ENCODE assay signal across 10 cellular contexts in the genomic region with DNA sequence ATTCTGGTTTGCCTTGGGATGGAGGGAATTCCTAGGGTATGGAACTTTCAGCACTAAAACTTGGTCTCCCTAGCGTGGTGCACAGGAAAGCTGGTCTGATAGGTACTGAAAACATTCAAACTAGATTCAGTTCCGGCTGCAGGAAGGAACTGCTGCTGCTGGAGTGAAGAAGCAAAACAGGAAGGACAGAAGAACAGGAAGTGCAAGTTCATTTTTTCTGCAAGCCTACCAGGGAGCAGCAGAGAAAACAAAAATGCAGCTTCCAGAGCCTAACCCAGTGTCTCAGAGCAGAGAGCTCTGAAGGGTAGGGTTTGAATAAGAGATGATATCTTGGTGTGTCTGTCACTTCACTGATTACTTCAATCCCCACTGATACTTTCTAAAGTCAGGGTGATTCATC.
DNase-seq lines count a peak whose midpoint lies in the region; ATAC-seq, FAIRE-seq and TF ChIP-seq lines count a peak whose summit lies in the region.
"Had no signal": no experiment of that assay in that cellular context is flagged by ENCODE, and none has a peak within 500 bp of the region (broad histone marks: within the 10 kb centered on the region; RNA-seq: fewer than 3 reads in every experiment).

No MANE protein-coding gene starts in this region.

- CTCF ChIA-PET in activated naive CD4-positive, alpha-beta T cell treated with anti-CD3 and anti-CD28 coated beads, Interleukin-2, amount 10 ng/mL, durations not matched to agents 7 days and 5 days (lab: Charles Lee): no interaction called here
- CTCF ChIA-PET in GM12878 (lab: Yijun Ruan, JAX): no interaction called here

- H3K27ac Mint-ChIP-seq in activated naive CD4-positive, alpha-beta T cell treated with anti-CD3 and anti-CD28 coated beads, Interleukin-2, amount 10 ng/mL, durations not matched to agents 7 days and 5 days: peak overlapping the region; percentile 93

- intact Hi-C loops in GM12878 (cut with micrococcal nuclease; ENCODE audit: unreplicated experiment) (no loop called here), transverse colon (cut with DNase I; ENCODE audit: low total_unique reads) (no loop called here), gastrocnemius medialis (cut with DNase I; ENCODE audit: low total_unique reads) (no loop called here)

- no peaks in the 10 kb centered on the region for H3K9me3 ChIP-seq in GM12878 (replicated peaks; ENCODE audit: control insufficient read depth, insufficient read depth, low read length)
- no peaks in the 10 kb centered on the region for H3K9me3 ChIP-seq in transverse colon
- H3K9me3 ChIP-seq in gastrocnemius medialis: peaks cover 0 to 5% (median 0%) of the 10 kb centered on the region in 3 donors

- H3K36me3 ChIP-seq in GM12878 (ENCODE audit: control insufficient read depth in 2 of 2, insufficient read depth in 2 of 2, low read length in 1 of 2) (no peaks in the 10 kb centered on the region), transverse colon (no peaks in the 10 kb centered on the region), gastrocnemius medialis (no peaks in the 10 kb centered on the region)

- SMC1A ChIA-PET in GM12878 (lab: Charles Lee; ENCODE audit: uncharacterized antibody, unreplicated experiment): no interaction called here

- no peak for TF ChIP-seq POLR2A in GM12878 (IDR thresholded peaks at IDR 0.05; ENCODE audit: low read depth, low read length)
- TF ChIP-seq POLR2A in transverse colon (IDR thresholded peaks at IDR 0.05): no peak
- TF ChIP-seq POLR2A in gastrocnemius medialis (IDR thresholded peaks at IDR 0.05): no peak

- H3K27me3 ChIP-seq in GM12878 (replicated peaks in 1 of 2; ENCODE audit: control insufficient read depth in 2 of 2, insufficient read depth in 2 of 2, low read length in 1 of 2) (no peaks in the 10 kb centered on the region), transverse colon (no peaks in the 10 kb centered on the region), gastrocnemius medialis (no peaks in the 10 kb centered on the region)

- H3K4me3 ChIP-seq in GM12878: no peak overlapping the region
- H3K4me3 ChIP-seq in transverse colon: no peak overlapping the region
- H3K4me3 ChIP-seq in gastrocnemius medialis: no peak overlapping the region

- no peak for FAIRE-seq in GM12878 (lab: Jason Lieb, UNC)
- FAIRE-seq: TTC549 had no signal

- H3K27ac ChIP-seq in GM12878 (ENCODE audit: control insufficient read depth, insufficient read depth): no peak overlapping the region
- peak overlapping the region in 1 of 4 donors; percentile 23 for H3K27ac ChIP-seq in transverse colon
- H3K27ac ChIP-seq in gastrocnemius medialis: no peak overlapping the region

- TF ChIP-seq RAD21 in GM12878 (IDR thresholded peaks at IDR 0.05; ENCODE audit: insufficient read depth, low read depth, low read length): no peak

- DNase-seq in activated naive CD4-positive, alpha-beta T cell treated with anti-CD3 and anti-CD28 coated beads, Interleukin-2, amount 10 ng/mL, durations not matched to agents 7 days and 5 days: peak; percentile 52
- DNase-seq in activated naive CD4-positive, alpha-beta T cell treated with Interleukin-2 at 50 U/mL for 16 hours: no peak
- peak; percentile 54 for DNase-seq in NOMO-1 treated with dmso at 0.1 percent for 144 hours (lab: John Stamatoyannopoulos, UW; ENCODE audit: unreplicated experiment)
- DNase-seq in GM12878 (ENCODE audit: low read depth, low spot score): no peak
- DNase-seq in transverse colon: peak; percentile 12
- DNase-seq in nucleus accumbens (lab: John Stamatoyannopoulos, UW): no peak
- no peak for DNase-seq in gastrocnemius medialis
- DNase-seq in NCI-H2029 (lab: John Stamatoyannopoulos, UW): no peak
- DNase-seq: NCI-H1694 had no signal

- in situ Hi-C loops in GM12878 (cut with MboI): no loop called here
- in situ Hi-C loops in transverse colon (cut with MboI; ENCODE audit: low pct_ligation_motif_present in 1 of 4, low pct_unique_long_range_greater_than_20kb in 1 of 4, low sequenced_read_pairs in 3 of 4): no loop called here
- in situ Hi-C loops in gastrocnemius medialis (cut with MboI; ENCODE audit: low sequenced_read_pairs in 4 of 4): no loop called here

- no peak overlapping the region for H3K4me2 ChIP-seq in GM12878 (ENCODE audit: control insufficient read depth, insufficient read depth)

- no peak for TF ChIP-seq EP300 in GM12878 (IDR thresholded peaks at IDR 0.05; ENCODE audit: borderline replicate concordance in 1 of 2, control insufficient read depth in 1 of 2, low read depth in 2 of 2, low read length in 2 of 2)
- TF ChIP-seq EP300 in transverse colon (IDR thresholded peaks at IDR 0.05; ENCODE audit: low read depth): no peak

- peaks cover 50% of the 10 kb centered on the region for H3K9me3 Mint-ChIP-seq in activated naive CD4-positive, alpha-beta T cell treated with anti-CD3 and anti-CD28 coated beads, Interleukin-2, amount 10 ng/mL, durations not matched to agents 7 days and 5 days

- H3K4me1 Mint-ChIP-seq in activated naive CD4-positive, alpha-beta T cell treated with anti-CD3 and anti-CD28 coated beads, Interleukin-2, amount 10 ng/mL, durations not matched to agents 7 days and 5 days: peaks cover 28% of the 10 kb centered on the region

- no peaks in the 10 kb centered on the region for H3K27me3 Mint-ChIP-seq in activated naive CD4-positive, alpha-beta T cell treated with anti-CD3 and anti-CD28 coated beads, Interleukin-2, amount 10 ng/mL, durations not matched to agents 7 days and 5 days

- RAD21 ChIA-PET in GM12878 (lab: Charles Lee; ENCODE audit: unreplicated experiment): no interaction called here

- POLR2A ChIA-PET in GM12878 (lab: Charles Lee): no interaction called here

- no peak overlapping the region for H3K9ac ChIP-seq in GM12878 (ENCODE audit: control insufficient read depth, insufficient read depth, low read length)

- peaks cover 45% of the 10 kb centered on the region for H3K36me3 Mint-ChIP-seq in activated naive CD4-positive, alpha-beta T cell treated with anti-CD3 and anti-CD28 coated beads, Interleukin-2, amount 10 ng/mL, durations not matched to agents 7 days and 5 days

- 0% methylated on average over 2 of the region's 2 CpGs for WGBS in GM12878 (ENCODE audit: insufficient coverage, insufficient replicate concordance, low lambda C conversion rate, missing lambda C conversion rate)
- WGBS in transverse colon (ENCODE audit: low coverage in 1 of 2), 2 donors: 72% methylated on average over 2 of the region's 2 CpGs; no CpG with 5 or more reads in 1 of the 2 donors

- TF ChIP-seq CTCF in GM12878 (IDR thresholded peaks at IDR 0.05 in 2 of 3, conservative IDR thresholded peaks at IDR 0.05 in 1 of 3; ENCODE audit: control insufficient read depth in 2 of 3, extremely low read depth in 1 of 3, insufficient read depth in 1 of 3, low read depth in 3 of 3, low read length in 3 of 3) (no peak), transverse colon (IDR thresholded peaks at IDR 0.05) (no peak), gastrocnemius medialis (IDR thresholded peaks at IDR 0.05 in 4 of 5, conservative IDR thresholded peaks at IDR 0.05 in 1 of 5) (no peak)

- H4K20me1 ChIP-seq in GM12878 (ENCODE audit: control insufficient read depth, insufficient read depth): no peaks in the 10 kb centered on the region

- ATAC-seq in GM12878: no peak
- ATAC-seq in gastrocnemius medialis: no peak

- H3K4me1 ChIP-seq in GM12878 (ENCODE audit: control insufficient read depth, insufficient read depth, low read length) (no peaks in the 10 kb centered on the region), transverse colon (no peaks in the 10 kb centered on the region), gastrocnemius medialis (no peaks in the 10 kb centered on the region)

- no peak overlapping the region; the same call in 1 of the 2 replicates for H2AFZ ChIP-seq in GM12878 (ENCODE audit: control insufficient read depth, low read depth, low read length)

- H3K79me2 ChIP-seq in GM12878 (ENCODE audit: control insufficient read depth, insufficient read depth, low read length): no peaks in the 10 kb centered on the region

- BruUV-seq in GM12878 (replicated peaks; lab: Mats Ljungman, UMichigan): no TSS peak

- H3K4me3 Mint-ChIP-seq in activated naive CD4-positive, alpha-beta T cell treated with anti-CD3 and anti-CD28 coated beads, Interleukin-2, amount 10 ng/mL, durations not matched to agents 7 days and 5 days: no peak overlapping the region

TF ChIP-seq in GM12878, 131 proteins besides CTCF, POLR2A, EP300 and RAD21:
- TF ChIP-seq SPI1 (IDR thresholded peaks at IDR 0.05; ENCODE audit: borderline replicate concordance, insufficient read depth, low read depth, low read length) (peak; percentile 66), IKZF2 (IDR thresholded peaks at IDR 0.05) (no peak), ETV6 (conservative IDR thresholded peaks at IDR 0.05 in 1 of 2, IDR thresholded peaks at IDR 0.05 in 1 of 2; ENCODE audit: borderline replicate concordance in 1 of 2, low read depth in 1 of 2) (peak in 1 of 2 experiments; percentile 31; a peak in 1 of 4 replicates)
TF ChIP-seq in GM12878: peak in this region for 2.

Comparison
In these comparisons a context has a peak if more than half of its experiments do, and no peak if none do; other contexts are left out.
1. DNase-seq: peak in activated naive CD4-positive, alpha-beta T cell treated with anti-CD3 and anti-CD28 coated beads, Interleukin-2, amount 10 ng/mL, durations not matched to agents 7 days and 5 days (single experiment), NOMO-1 treated with dmso at 0.1 percent for 144 hours (single experiment) and transverse colon (single experiment); none in activated naive CD4-positive, alpha-beta T cell treated with Interleukin-2 at 50 U/mL for 16 hours (single experiment), GM12878 (single experiment), nucleus accumbens (0 of 56), gastrocnemius medialis (0 of 2) and NCI-H2029 (single experiment).